ENCODE assay signal across 13 cellular contexts in genomic region chr7:159145544-159145891, GRCh38. TPM values are rescaled to one million over a fixed set of nuclear protein-coding genes. Genes with fewer than 3 reads are reported as not detected.
DNase-seq lines count a peak whose midpoint lies in the region; ATAC-seq and TF ChIP-seq lines count a peak whose summit lies in the region.
"Had no signal": no experiment of that assay in that cellular context is flagged by ENCODE, and none has a peak within 500 bp of the region (broad histone marks: within the 10 kb centered on the region; RNA-seq: fewer than 3 reads in every experiment).

No MANE protein-coding gene starts in this region.

- H3K27ac ChIP-seq in cardiac muscle cell: no peak overlapping the region
- H3K27ac ChIP-seq in heart right ventricle: peak overlapping the region in 3 of 10 donors; percentile 15 to 54 (median 34)
- H3K27ac ChIP-seq in aorta (ENCODE audit: low read depth in 1 of 2, low read length in 2 of 2): no peak overlapping the region
- H3K27ac ChIP-seq: brain microvascular endothelial cell, C4-2B had no signal

- H3K4me1 Mint-ChIP-seq in osteocyte (ENCODE audit: unreplicated experiment): peaks cover 6% of the 10 kb centered on the region

- 7 to 12% methylated on average over 29 of the region's 29 CpGs for WGBS in heart right ventricle, 2 donors
- WGBS in aorta, 2 donors: 7 to 8% methylated on average over 25 to 29 of the region's 29 CpGs

- H3K9me3 Mint-ChIP-seq in osteocyte (ENCODE audit: unreplicated experiment): no peaks in the 10 kb centered on the region

- H3K36me3 Mint-ChIP-seq in osteocyte (ENCODE audit: unreplicated experiment): no peaks in the 10 kb centered on the region

- ATAC-seq in heart right ventricle (peak in 3 of 8 donors; percentile 5 to 26 (median 20)), aorta (ENCODE audit: low FRiP score) (peak; percentile 54), HG03520 (IDR thresholded peaks at IDR 0.05; ENCODE audit: unreplicated experiment) (no peak), HG03565 (IDR thresholded peaks at IDR 0.05; ENCODE audit: unreplicated experiment) (no peak)

- no peaks in the 10 kb centered on the region for H3K36me3 ChIP-seq in cardiac muscle cell
- H3K36me3 ChIP-seq in heart right ventricle: peaks cover 0 to 7% (median 0%) of the 10 kb centered on the region in 9 donors
- H3K36me3 ChIP-seq in aorta (ENCODE audit: control insufficient read depth in 1 of 2, insufficient read depth in 2 of 2, low read length in 1 of 2): no peaks in the 10 kb centered on the region
- H3K36me3 ChIP-seq: brain microvascular endothelial cell had no signal

- intact Hi-C loops in cardiac septum (cut with DNase I) (no loop called here), heart right ventricle (cut with DNase I) (loop anchor here in 4 of 10 donors (5.0 to 10.0 kb wide), 3 partner anchors 48 to 131 kb away; no protein-coding TSS in a partner anchor), aorta (cut with DNase I) (no loop called here)

- peaks cover 38% of the 10 kb centered on the region for H3K27me3 Mint-ChIP-seq in osteocyte (ENCODE audit: unreplicated experiment)

- TF ChIP-seq CTCF in cardiac muscle cell (IDR thresholded peaks at IDR 0.05; ENCODE audit: low read depth, low read length): no peak
- no peak for TF ChIP-seq CTCF in heart right ventricle (IDR thresholded peaks at IDR 0.05)
- TF ChIP-seq CTCF in osteocyte (IDR thresholded peaks at IDR 0.05): no peak

- peak overlapping the region; percentile 39 for H3K4me3 Mint-ChIP-seq in osteocyte (ENCODE audit: unreplicated experiment)

- H3K4me1 ChIP-seq in cardiac muscle cell (ENCODE audit: low read depth) (peaks cover 19% of the 10 kb centered on the region), heart right ventricle (peaks cover 0 to 46% (median 21%) of the 10 kb centered on the region in 9 donors), aorta (ENCODE audit: control insufficient read depth in 1 of 2, insufficient read depth in 2 of 2, low read length in 2 of 2) (no peaks in the 10 kb centered on the region)

- H3K9me3 ChIP-seq in cardiac muscle cell (ENCODE audit: low read depth) (no peaks in the 10 kb centered on the region), heart right ventricle (no peaks in the 10 kb centered on the region), aorta (ENCODE audit: control insufficient read depth, low read length) (no peaks in the 10 kb centered on the region)

- peaks cover 39% of the 10 kb centered on the region for H3K27me3 ChIP-seq in cardiac muscle cell
- H3K27me3 ChIP-seq in heart right ventricle: peaks cover 0 to 54% (median 25%) of the 10 kb centered on the region in 7 donors
- no peaks in the 10 kb centered on the region for H3K27me3 ChIP-seq in aorta (ENCODE audit: control insufficient read depth in 1 of 2, insufficient read depth in 2 of 2, low read length in 1 of 2)

- H3K27ac Mint-ChIP-seq in osteocyte (ENCODE audit: unreplicated experiment): no peak overlapping the region

- H3K4me3 ChIP-seq in cardiac muscle cell: peak overlapping the region; percentile 42
- peak overlapping the region; percentile 41 to 78 (median 69) for H3K4me3 ChIP-seq in heart right ventricle
- peak overlapping the region; percentile 77 to 92 for H3K4me3 ChIP-seq in aorta (ENCODE audit: low read length in 2 of 2)

- DNase-seq in cardiac muscle cell (ENCODE audit: low read depth in 1 of 2, low spot score in 1 of 2) (no peak), cardiac septum (ENCODE audit: low spot score) (no peak), heart right ventricle (no peak), osteocyte (ENCODE audit: extremely low spot score, unreplicated experiment) (peak; percentile 73), aorta (no peak), DMS79 (lab: John Stamatoyannopoulos, UW) (no peak)
- DNase-seq: activated CD4-positive, alpha-beta T cell treated with anti-CD3 and anti-CD28 coated beads, Interleukin-2, amount 50 U/mL, for 1 hour; brain microvascular endothelial cell; IMR-90; SHP77 had no signal

RNA-seq across cellular contexts. Expression of gene VIPR2, which starts 0.9 kb away (rescaled TPM):
- total RNA-seq in cardiac muscle cell (2.2 and 2.7 TPM in 2 replicates), cardiac septum (23.2 TPM), heart right ventricle (10 to 100 TPM; 11.4 to 30.6 (median 19.4) TPM), osteocyte (0.19 and 0.39 TPM in 2 replicates), aorta (10 to 100 TPM; 10.4 to 12.6 TPM)
- polyA plus RNA-seq in cardiac muscle cell (1.2 and 2.4 TPM in 2 replicates), heart right ventricle (10 to 100 TPM in 1 of 2 donors, 1 to 10 TPM in 1; 3.0 to 20.9 TPM), aorta (10 to 100 TPM in 1 of 2 donors, 1 to 10 TPM in 1; 3.3 to 14.1 TPM)
- total RNA-seq: IMR-90 had no signal
- polyA plus RNA-seq: IMR-90 had no signal
